ENCODE assay signal across 19 cellular contexts in the genomic region with DNA sequence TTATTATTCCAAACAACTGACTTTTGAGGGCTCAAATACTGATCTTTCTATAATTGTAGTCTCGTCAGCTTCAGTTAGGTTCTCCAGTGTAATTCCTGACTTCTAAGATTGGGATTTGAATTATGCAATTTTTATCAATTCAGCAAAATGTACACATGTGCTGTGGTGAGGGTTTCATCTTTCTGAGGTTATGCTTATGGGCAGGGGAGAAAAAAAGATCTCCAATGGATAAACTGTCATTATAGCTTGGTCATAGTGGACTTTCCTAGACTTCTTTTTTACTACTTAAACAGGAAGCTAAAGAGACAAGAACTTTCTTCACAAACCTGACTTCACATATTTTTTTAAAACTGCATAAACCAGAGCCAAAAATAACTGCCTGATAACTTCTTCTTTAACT. TPM values are rescaled to one million over a fixed set of nuclear protein-coding genes. Genes with fewer than 3 reads are reported as not detected.
DNase-seq lines count a peak whose midpoint lies in the region; FAIRE-seq and TF ChIP-seq lines count a peak whose summit lies in the region.
"Had no signal": no experiment of that assay in that cellular context is flagged by ENCODE, and none has a peak within 500 bp of the region (broad histone marks: within the 10 kb centered on the region; RNA-seq: fewer than 3 reads in every experiment).

No MANE protein-coding gene starts in this region.

- DNase-seq in KBM-7, result peak; percentile 36
- DNase-seq in MV-4-11 (lab: John Stamatoyannopoulos, UW), result peak; percentile 36
- peak; percentile 51 for DNase-seq in astrocyte (ENCODE audit: low read depth)
- peak; percentile 40 for DNase-seq in iris pigment epithelial cell (ENCODE audit: low read depth)
- no peak for DNase-seq in COLO829 (ENCODE audit: low spot score)
- DNase-seq in activated CD4-positive, CD25-positive, alpha-beta regulatory T cell treated with anti-CD3 and anti-CD28 coated beads, Interleukin-2, amount 50 U/mL, for 72 hours, result no peak
- no peak for DNase-seq in Kasumi-1 (lab: John Stamatoyannopoulos, UW)
- DNase-seq: BE2C; Caco-2; CD8-positive, alpha-beta T cell; DND-41; GDM1; H7 had no signal

- no peak overlapping the region for H3K27ac Mint-ChIP-seq in astrocyte (ENCODE audit: unreplicated experiment)
- H3K27ac Mint-ChIP-seq: CD8-positive, alpha-beta T cell; GM23338 had no signal

- no peak for FAIRE-seq in astrocyte (lab: Jason Lieb, UNC)
- FAIRE-seq: A549, GM12892, HepG2, HTR-8/SVneo had no signal

- no peaks in the 10 kb centered on the region for H3K36me3 ChIP-seq in astrocyte (ENCODE audit: insufficient read depth, low read length)
- H3K36me3 ChIP-seq: BE2C had no signal

- TF ChIP-seq CTCF in astrocyte (IDR thresholded peaks at IDR 0.05; ENCODE audit: insufficient read depth, low read depth, low read length), result no peak

- no peak overlapping the region for H2AFZ ChIP-seq in astrocyte (ENCODE audit: low read depth, low read length)
- H2AFZ ChIP-seq: GM23338 had no signal

- H3K9me3 Mint-ChIP-seq in astrocyte (ENCODE audit: unreplicated experiment), result no peaks in the 10 kb centered on the region
- H3K9me3 Mint-ChIP-seq: CD8-positive, alpha-beta T cell; GM23338 had no signal

- H3K79me2 ChIP-seq in astrocyte (ENCODE audit: insufficient read depth, low read length), result no peaks in the 10 kb centered on the region

- H3K4me1 Mint-ChIP-seq in astrocyte (ENCODE audit: low read depth, unreplicated experiment), result peaks cover 12% of the 10 kb centered on the region

- no peaks in the 10 kb centered on the region for H4K20me1 ChIP-seq in astrocyte (ENCODE audit: insufficient read depth, low read length)

- no peak overlapping the region for H3K4me3 ChIP-seq in astrocyte (ENCODE audit: insufficient read depth, low read depth, low read length)
- H3K4me3 ChIP-seq: A549, GM23338 had no signal

- H3K4me2 ChIP-seq in astrocyte (ENCODE audit: low read length), result no peak overlapping the region
- H3K4me2 ChIP-seq: A549, GM23338 had no signal

- no peaks in the 10 kb centered on the region for H3K36me3 Mint-ChIP-seq in astrocyte (ENCODE audit: low read depth, unreplicated experiment)
- H3K36me3 Mint-ChIP-seq: CD14-positive monocyte; CD8-positive, alpha-beta T cell had no signal

- peaks cover 8% of the 10 kb centered on the region for H3K4me1 ChIP-seq in astrocyte (ENCODE audit: insufficient read depth, low read length)
- H3K4me1 ChIP-seq: BE2C, Caco-2 had no signal

- no peak overlapping the region for H3K27ac ChIP-seq in astrocyte (ENCODE audit: low read depth, low read length)
- H3K27ac ChIP-seq: A549 had no signal

- no peak overlapping the region for H3K4me3 Mint-ChIP-seq in astrocyte (ENCODE audit: unreplicated experiment)
- H3K4me3 Mint-ChIP-seq: CD8-positive, alpha-beta T cell; GM23338 had no signal

- in situ Hi-C loops in KBM-7 (cut with MboI; ENCODE audit: low pct_unique_long_range_greater_than_20kb, low sequenced_read_pairs), result no loop called here

- no peaks in the 10 kb centered on the region for H3K27me3 Mint-ChIP-seq in astrocyte (ENCODE audit: low read depth, unreplicated experiment)

- no peak overlapping the region for H3K9ac ChIP-seq in astrocyte (ENCODE audit: low read length)

- H3K27me3 ChIP-seq in astrocyte (ENCODE audit: insufficient read depth, low read length), result no peaks in the 10 kb centered on the region

- H3K9me3 ChIP-seq in astrocyte (ENCODE audit: insufficient read depth, low read depth, low read length), result no peaks in the 10 kb centered on the region
- H3K9me3 ChIP-seq: A549, BE2C, Caco-2 had no signal

RNA-seq across cellular contexts. Expression of a gene that starts 21.7 kb away (rescaled TPM):
- 153 and 217 TPM in 2 replicates for total RNA-seq in astrocyte
- total RNA-seq: CD8-positive, alpha-beta T cell had no signal

RNA-seq across cellular contexts. Expression of a gene that starts 53.7 kb away (rescaled TPM):
- total RNA-seq in astrocyte, result 19.7 TPM in 2 replicates

Comparison
In these comparisons a context has a peak if more than half of its experiments do, and no peak if none do; other contexts are left out.
1. DNase-seq: peak in KBM-7 (single experiment), MV-4-11 (single experiment), astrocyte (single experiment) and iris pigment epithelial cell (single experiment); none in COLO829 (single experiment), activated CD4-positive, CD25-positive, alpha-beta regulatory T cell treated with anti-CD3 and anti-CD28 coated beads, Interleukin-2, amount 50 U/mL, for 72 hours (single experiment) and Kasumi-1 (0 of 2).